8 cellular contexts compared by ENCODE assay signal in genomic region chr6:129730477-129731165, GRCh38. TPM values are rescaled to one million over a fixed set of nuclear protein-coding genes. Genes with fewer than 3 reads are reported as not detected.
A peak's percentile ranks its signal among the peaks of the same experiment; 100 is the strongest.
DNase-seq lines count a peak whose midpoint lies in the region; ATAC-seq, FAIRE-seq and TF ChIP-seq lines count a peak whose summit lies in the region.

No MANE protein-coding gene starts in this region.

- RAD21 ChIA-PET in GM12878 (lab: Charles Lee; ENCODE audit: unreplicated experiment), result interaction anchor here (0.6 to 10.9 kb wide), 32 partner anchors 11 to 291 kb away, joined by 3 to 268 read pairs (median 5); partner anchors contain the start of gene ARHGAP18

- no peak for TF ChIP-seq POLR2A in GM12878 (IDR thresholded peaks at IDR 0.05; ENCODE audit: low read depth, low read length)

- intact Hi-C loops in GM12878 (cut with micrococcal nuclease; ENCODE audit: unreplicated experiment), result loop anchor here (1.0 to 2.0 kb wide), 5 partner anchors 18 to 291 kb away; no protein-coding TSS in a partner anchor

- in situ Hi-C loops in GM12878 (cut with MboI), result no loop called here

- no peaks in the 10 kb centered on the region for H3K9me3 ChIP-seq in GM12878 (replicated peaks; ENCODE audit: control insufficient read depth, insufficient read depth, low read length)

- CTCF ChIA-PET in GM12878 (lab: Yijun Ruan, JAX), result interaction anchor here (0.6 to 11.3 kb wide), 33 partner anchors 9 to 291 kb away, joined by 3 to 411 read pairs (median 4); partner anchors contain the start of gene ARHGAP18

- no peaks in the 10 kb centered on the region for H3K36me3 ChIP-seq in GM12878 (ENCODE audit: control insufficient read depth in 2 of 2, insufficient read depth in 2 of 2, low read length in 1 of 2)

- SMC1A ChIA-PET in GM12878 (lab: Charles Lee; ENCODE audit: uncharacterized antibody, unreplicated experiment), result interaction anchor here (0.5 to 11.3 kb wide), 39 partner anchors 9 to 321 kb away, joined by 3 to 407 read pairs (median 5); partner anchors contain the start of gene ARHGAP18

- peak overlapping the region; percentile 83 for H2AFZ ChIP-seq in GM12878 (ENCODE audit: control insufficient read depth, low read depth, low read length)

- no TSS peak for BruUV-seq in GM12878 (replicated peaks; lab: Mats Ljungman, UMichigan)

- ATAC-seq in GM21390 (IDR thresholded peaks at IDR 0.05; ENCODE audit: unreplicated experiment) (peak; percentile 67), GM12878 (peak; percentile 87)

- no peaks in the 10 kb centered on the region for H3K79me2 ChIP-seq in GM12878 (ENCODE audit: control insufficient read depth, insufficient read depth, low read length)

- no peaks in the 10 kb centered on the region for H4K20me1 ChIP-seq in GM12878 (ENCODE audit: control insufficient read depth, insufficient read depth)

- H3K4me2 ChIP-seq in GM12878 (ENCODE audit: control insufficient read depth, insufficient read depth), result no peak overlapping the region

- H3K27me3 ChIP-seq in GM12878 (replicated peaks in 1 of 2; ENCODE audit: control insufficient read depth in 2 of 2, insufficient read depth in 2 of 2, low read length in 1 of 2), result no peaks in the 10 kb centered on the region

- H3K4me3 ChIP-seq in GM12878, result no peak overlapping the region

- TF ChIP-seq RAD21 in GM12878 (IDR thresholded peaks at IDR 0.05; ENCODE audit: insufficient read depth, low read depth, low read length), result peak; percentile 96

- FAIRE-seq in GM12878 (lab: Jason Lieb, UNC), result no peak

- peak; percentile 57 to 70 (median 65) for TF ChIP-seq CTCF in GM12878 (IDR thresholded peaks at IDR 0.05 in 2 of 3, conservative IDR thresholded peaks at IDR 0.05 in 1 of 3; ENCODE audit: control insufficient read depth in 2 of 3, extremely low read depth in 1 of 3, insufficient read depth in 1 of 3, low read depth in 3 of 3, low read length in 3 of 3)

- peak; percentile 33 for DNase-seq in GF-D8 (lab: John Stamatoyannopoulos, UW)
- peak; percentile 36 for DNase-seq in NCI-H1105 (lab: John Stamatoyannopoulos, UW)
- DNase-seq in GM12878 (ENCODE audit: low read depth, low spot score), result no peak
- peak; percentile 61 to 68 for DNase-seq in lung microvascular endothelial cell (ENCODE audit: low read depth in 2 of 2)
- no peak for DNase-seq in middle frontal gyrus (ENCODE audit: extremely low spot score, low spot score)
- DNase-seq in NCI-H345 (lab: John Stamatoyannopoulos, UW), result no peak
- no peak for DNase-seq in UCSD-AML1 (lab: John Stamatoyannopoulos, UW; ENCODE audit: unreplicated experiment)

- POLR2A ChIA-PET in GM12878 (lab: Charles Lee), result interaction anchor here (1.3 to 2.0 kb wide), 2 partner anchors 18 to 133 kb away, joined by 4 read pairs; no protein-coding TSS in a partner anchor

- no peaks in the 10 kb centered on the region for H3K4me1 ChIP-seq in GM12878 (ENCODE audit: control insufficient read depth, insufficient read depth, low read length)

- no peak for TF ChIP-seq EP300 in GM12878 (IDR thresholded peaks at IDR 0.05; ENCODE audit: borderline replicate concordance in 1 of 2, control insufficient read depth in 1 of 2, low read depth in 2 of 2, low read length in 2 of 2)

- no peak overlapping the region for H3K9ac ChIP-seq in GM12878 (ENCODE audit: control insufficient read depth, insufficient read depth, low read length)

- H3K27ac ChIP-seq in GM12878 (ENCODE audit: control insufficient read depth, insufficient read depth), result peak overlapping the region; percentile 43; the same call in 1 of the 2 replicates

- 27% methylated on average over 8 of the region's 8 CpGs for WGBS in GM12878 (ENCODE audit: insufficient coverage, insufficient replicate concordance, low lambda C conversion rate, missing lambda C conversion rate)

TF ChIP-seq in GM12878, 131 proteins besides CTCF, POLR2A, EP300 and RAD21 (continues in another document):
- TF ChIP-seq IKZF2 (IDR thresholded peaks at IDR 0.05), result no peak
- TF ChIP-seq MTA3 (IDR thresholded peaks at IDR 0.05; ENCODE audit: borderline replicate concordance, low read length), result no peak
- no peak for TF ChIP-seq PAX5 (IDR thresholded peaks at IDR 0.05; ENCODE audit: borderline replicate concordance, low read depth, low read length)
- TF ChIP-seq JUND (IDR thresholded peaks at IDR 0.05; ENCODE audit: low read depth, low read length), result no peak
- no peak for TF ChIP-seq GATAD2B (conservative IDR thresholded peaks at IDR 0.05; ENCODE audit: low read depth)
- peak; percentile 56 for TF ChIP-seq PKNOX1 (IDR thresholded peaks at IDR 0.05)
- TF ChIP-seq HCFC1 (IDR thresholded peaks at IDR 0.05; ENCODE audit: low read length), result no peak
- peak; percentile 78; the same call in 1 of the 2 replicates for TF ChIP-seq CBX5 (IDR thresholded peaks at IDR 0.05; ENCODE audit: low read depth)
- no peak; the same call in 1 of the 2 replicates for TF ChIP-seq RUNX3 (IDR thresholded peaks at IDR 0.05; ENCODE audit: low read length)
- TF ChIP-seq IRF3 (IDR thresholded peaks at IDR 0.05), result no peak
- no peak for TF ChIP-seq ASH2L (IDR thresholded peaks at IDR 0.05; ENCODE audit: borderline replicate concordance, low read depth)
- no peak for TF ChIP-seq ELK1 (IDR thresholded peaks at IDR 0.05; ENCODE audit: low read depth, low read length)
- TF ChIP-seq BMI1 (IDR thresholded peaks at IDR 0.05; ENCODE audit: borderline replicate concordance), result 0 out of 2 replicates have a peak, but pooled peaks have one; percentile 13
- peak; percentile 92 for TF ChIP-seq SMC3 (IDR thresholded peaks at IDR 0.05; ENCODE audit: borderline replicate concordance, low read length)
- TF ChIP-seq RELB (IDR thresholded peaks at IDR 0.05; ENCODE audit: low read depth), result peak; percentile 69
- no peak for TF ChIP-seq IRF4 (IDR thresholded peaks at IDR 0.05; ENCODE audit: low read depth, low read length)
- TF ChIP-seq BRCA1 (IDR thresholded peaks at IDR 0.05; ENCODE audit: low read depth, low read length), result no peak
- no peak for TF ChIP-seq KDM1A (IDR thresholded peaks at IDR 0.05; ENCODE audit: borderline replicate concordance)

RNA-seq across cellular contexts. Expression of gene ARHGAP18, which starts 20.6 kb away (rescaled TPM):
- total RNA-seq in GM12878 (2013; cell fraction: nucleolus; rRNA removed), result 71.9 and 73.5 TPM in 2 replicates
- total RNA-seq in GM12878 (2014; rRNA removed), result 32.4 and 39.0 TPM in 2 replicates
- total RNA-seq in GM12878 (2014; rRNA removed; fragmentation: Illumina TruSeq; extraction: Trizol), result 52.1 and 52.2 TPM in 2 replicates
- total RNA-seq in GM12878 (2021), result 32.3 and 35.0 TPM in 2 replicates
- polyA plus RNA-seq in GM12878 (2011; ENCODE audit: low read depth), result 11.8 TPM
- 37.7 and 62.0 TPM in 2 replicates for polyA plus RNA-seq in GM12878 (2011; rRNA removed)
- polyA plus RNA-seq in GM12878 (2011; cell fraction: cytosol; rRNA removed), result 12.4 and 14.5 TPM in 2 replicates
- 14.1 and 17.3 TPM in 2 replicates for polyA plus RNA-seq in GM12878 (2011; cell fraction: nucleus; rRNA removed)
- polyA plus RNA-seq in GM12878 (2012), result 20.8 and 37.4 TPM in 2 replicates
- polyA plus RNA-seq in GM12878 (2014; fragmentation: Illumina TruSeq; extraction: Trizol), result 37.5 and 45.8 TPM in 2 replicates
- 10 to 100 TPM; 24.9 to 28.0 TPM for polyA plus RNA-seq in GM12878 (2014; fragmentation: Nextera tagmentation; extraction: Ambion mirVana)
- 14.8 and 18.2 TPM in 2 replicates for polyA plus RNA-seq in GM12878 (2014; rRNA removed)
- 10 to 100 TPM; 29.7 to 31.1 TPM for polyA plus RNA-seq in GM12878 (2016; fragmentation: Nextera tagmentation; extraction: Ambion mirVana)
- polyA minus RNA-seq in GM12878 (2011; rRNA and poly(A)+ RNA removed), result 37.0 and 39.1 TPM in 2 replicates
- polyA minus RNA-seq in GM12878 (2011; cell fraction: cytosol; rRNA and poly(A)+ RNA removed), result 17.6 and 19.8 TPM in 2 replicates
- 38.1 and 42.7 TPM in 2 replicates for polyA minus RNA-seq in GM12878 (2011; cell fraction: nucleus; rRNA and poly(A)+ RNA removed)
- 27.6 and 54.7 TPM in 2 replicates for total RNA-seq in lung microvascular endothelial cell

Comparison
In these comparisons a context has a peak if more than half of its experiments do, and no peak if none do; other contexts are left out.
1. DNase-seq: peak in GF-D8 (single experiment), NCI-H1105 (single experiment) and lung microvascular endothelial cell (2 of 2); none in GM12878 (single experiment), middle frontal gyrus (single experiment), NCI-H345 (single experiment) and UCSD-AML1 (single experiment).